In genomic region chr2:162327134-162327769, GRCh38 we compare ENCODE assay signal across 9 cellular contexts. TPM values are rescaled to one million over a fixed set of nuclear protein-coding genes. Genes with fewer than 3 reads are reported as not detected.
A peak's percentile ranks its signal among the peaks of the same experiment; 100 is the strongest.
DNase-seq lines count a peak whose midpoint lies in the region; ATAC-seq and TF ChIP-seq lines count a peak whose summit lies in the region.
"Had no signal": no experiment of that assay in that cellular context is flagged by ENCODE, and none has a peak within 500 bp of the region (broad histone marks: within the 10 kb centered on the region; RNA-seq: fewer than 3 reads in every experiment).

No MANE protein-coding gene starts in this region.

- peaks cover 2% of the 10 kb centered on the region for H3K36me3 Mint-ChIP-seq in activated CD4-positive, alpha-beta T cell treated with anti-CD3 and anti-CD28 coated beads, Interleukin-2, amount 10 ng/mL, durations not matched to agents 24 days and 14 days (ENCODE audit: low read depth)

- BruUV-seq in A673 (replicated peaks; lab: Mats Ljungman, UMichigan), result no TSS peak

- no peak overlapping the region for H3K27ac Mint-ChIP-seq in activated CD4-positive, alpha-beta T cell treated with anti-CD3 and anti-CD28 coated beads, Interleukin-2, amount 10 ng/mL, durations not matched to agents 24 days and 14 days

- H4K20me1 ChIP-seq in hepatocyte (ENCODE audit: insufficient read depth, poor library complexity, severe bottlenecking), result no peaks in the 10 kb centered on the region

- H3K4me1 ChIP-seq in A673 (ENCODE audit: insufficient read depth, low read length, poor library complexity, severe bottlenecking) (no peaks in the 10 kb centered on the region), hepatocyte (ENCODE audit: insufficient read depth) (no peaks in the 10 kb centered on the region)
- H3K4me1 ChIP-seq: suprapubic skin had no signal

- no peaks in the 10 kb centered on the region for H3K27me3 Mint-ChIP-seq in activated CD4-positive, alpha-beta T cell treated with anti-CD3 and anti-CD28 coated beads, Interleukin-2, amount 10 ng/mL, durations not matched to agents 24 days and 14 days

- H3K4me3 ChIP-seq in A673 (ENCODE audit: low read depth, low read length, poor library complexity, severe bottlenecking) (no peak overlapping the region), hepatocyte (no peak overlapping the region)
- H3K4me3 ChIP-seq: suprapubic skin had no signal

- H3K27ac ChIP-seq in A673 (ENCODE audit: low read depth, low read length, poor library complexity, severe bottlenecking) (no peak overlapping the region), hepatocyte (no peak overlapping the region), substantia nigra (ENCODE audit: low read depth, low read length, poor library complexity, severe bottlenecking) (no peak overlapping the region)
- H3K27ac ChIP-seq: suprapubic skin had no signal

- no peaks in the 10 kb centered on the region for H3K9me2 ChIP-seq in hepatocyte (replicated peaks; ENCODE audit: insufficient read depth)

- no peak for ATAC-seq in HG02840 (IDR thresholded peaks at IDR 0.05; ENCODE audit: low FRiP score, unreplicated experiment)

- POLR2A ChIA-PET in A673 (lab: Charles Lee; ENCODE audit: low non-redundant PET), result no interaction called here

- no peak overlapping the region for H2AFZ ChIP-seq in hepatocyte

- H3K9me3 Mint-ChIP-seq in activated CD4-positive, alpha-beta T cell treated with anti-CD3 and anti-CD28 coated beads, Interleukin-2, amount 10 ng/mL, durations not matched to agents 24 days and 14 days, result no peaks in the 10 kb centered on the region

- no peak overlapping the region for H3K4me3 Mint-ChIP-seq in activated CD4-positive, alpha-beta T cell treated with anti-CD3 and anti-CD28 coated beads, Interleukin-2, amount 10 ng/mL, durations not matched to agents 24 days and 14 days

- CTCF ChIA-PET in A673 (lab: Charles Lee), result no interaction called here

- DNase-seq in A673 (ENCODE audit: low spot score), result no peak
- no peak for DNase-seq in GM10266 (ENCODE audit: extremely low spot score)
- peak; percentile 73 for DNase-seq in activated CD4-positive, alpha-beta T cell treated with anti-CD3 and anti-CD28 coated beads, Interleukin-2, amount 10 ng/mL, durations not matched to agents 24 days and 14 days
- peak; percentile 16 for DNase-seq in hepatocyte (ENCODE audit: low spot score)
- no peak for DNase-seq in NCI-H1092 (lab: John Stamatoyannopoulos, UW)
- no peak for DNase-seq in GF-D8 (lab: John Stamatoyannopoulos, UW)
- DNase-seq in substantia nigra (lab: John Stamatoyannopoulos, UW), result no peak

- intact Hi-C loops in A673 (cut with micrococcal nuclease; ENCODE audit: unreplicated experiment), result no loop called here
- intact Hi-C loops in activated CD4-positive, alpha-beta T cell treated with anti-CD3 and anti-CD28 coated beads, Interleukin-2, amount 10 ng/mL, durations not matched to agents 24 days and 14 days (cut with micrococcal nuclease), result loop anchor here (1.0 kb wide), 1 partner anchor 9 kb away; the partner anchor contains the start of gene IFIH1

- TF ChIP-seq CTCF in A673 (conservative IDR thresholded peaks at IDR 0.05; ENCODE audit: low read depth, low read length), result peak; percentile 65
- peak; percentile 56 for TF ChIP-seq CTCF in GM10266 (IDR thresholded peaks at IDR 0.05; ENCODE audit: control insufficient read depth, insufficient read depth, low read depth, missing control alignments)
- TF ChIP-seq CTCF in hepatocyte (IDR thresholded peaks at IDR 0.05; ENCODE audit: poor library complexity), result peak; percentile 42

- H3K4me1 Mint-ChIP-seq in activated CD4-positive, alpha-beta T cell treated with anti-CD3 and anti-CD28 coated beads, Interleukin-2, amount 10 ng/mL, durations not matched to agents 24 days and 14 days, result peaks cover 6% of the 10 kb centered on the region

- no peak overlapping the region for H3K4me2 ChIP-seq in hepatocyte

- H3K79me2 ChIP-seq in hepatocyte, result no peaks in the 10 kb centered on the region

- 52% methylated on average over 5 of the region's 5 CpGs for WGBS in hepatocyte (ENCODE audit: low lambda C conversion rate, missing lambda C conversion rate)

- no peaks in the 10 kb centered on the region for H3K9me3 ChIP-seq in A673 (ENCODE audit: low read depth, low read length, poor library complexity, severe bottlenecking)
- H3K9me3 ChIP-seq in hepatocyte (ENCODE audit: low read depth), result no peaks in the 10 kb centered on the region
- H3K9me3 ChIP-seq: suprapubic skin had no signal

- H3K36me3 ChIP-seq in A673 (ENCODE audit: insufficient read depth, low read length, poor library complexity, severe bottlenecking) (no peaks in the 10 kb centered on the region), hepatocyte (replicated peaks; ENCODE audit: insufficient read depth, low read depth) (no peaks in the 10 kb centered on the region)
- H3K36me3 ChIP-seq: suprapubic skin had no signal

- H3K27me3 ChIP-seq in A673 (replicated peaks; ENCODE audit: insufficient read depth, low read depth, low read length, poor library complexity) (no peaks in the 10 kb centered on the region), hepatocyte (no peaks in the 10 kb centered on the region)
- H3K27me3 ChIP-seq: suprapubic skin had no signal

RNA-seq across cellular contexts. Expression of gene IFIH1, which starts 8.8 kb away (rescaled TPM):
- 5.1 and 6.9 TPM in 2 replicates for total RNA-seq in A673 (2021)
- total RNA-seq in activated CD4-positive, alpha-beta T cell treated with anti-CD3 and anti-CD28 coated beads, Interleukin-2, amount 10 ng/mL, durations not matched to agents 24 days and 14 days, result 22.5 and 26.3 TPM in 2 replicates
- 6.2 and 10.1 TPM in 2 replicates for total RNA-seq in hepatocyte
- polyA plus RNA-seq in hepatocyte, result 1.7 and 7.1 TPM in 2 replicates

RNA-seq across cellular contexts. Expression of gene GCA, which starts 16.7 kb away (rescaled TPM):
- total RNA-seq in A673 (2021) (7.0 and 11.6 TPM in 2 replicates), hepatocyte (33.2 and 43.2 TPM in 2 replicates)
- 13.6 and 16.2 TPM in 2 replicates for total RNA-seq in activated CD4-positive, alpha-beta T cell treated with anti-CD3 and anti-CD28 coated beads, Interleukin-2, amount 10 ng/mL, durations not matched to agents 24 days and 14 days
- 29.2 and 30.3 TPM in 2 replicates for polyA plus RNA-seq in hepatocyte

Comparison
In these comparisons a context has a peak if more than half of its experiments do, and no peak if none do; other contexts are left out.
1. DNase-seq: peak in activated CD4-positive, alpha-beta T cell treated with anti-CD3 and anti-CD28 coated beads, Interleukin-2, amount 10 ng/mL, durations not matched to agents 24 days and 14 days (single experiment) and hepatocyte (single experiment); none in A673 (single experiment), GM10266 (single experiment), NCI-H1092 (single experiment), GF-D8 (single experiment) and substantia nigra (0 of 49).
2. Peak in every context shown above with its lines, with median percentiles within 50 percentile points of each other: CTCF ChIP-seq.